9 cellular contexts compared by ENCODE assay signal in genomic region chr11:313304-313786, GRCh38. TPM values are rescaled to one million over a fixed set of nuclear protein-coding genes. Genes with fewer than 3 reads are reported as not detected.
A peak's percentile ranks its signal among the peaks of the same experiment; 100 is the strongest.
DNase-seq lines count a peak whose midpoint lies in the region; ATAC-seq and TF ChIP-seq lines count a peak whose summit lies in the region.
"Had no signal": no experiment of that assay in that cellular context is flagged by ENCODE, and none has a peak within 500 bp of the region (broad histone marks: within the 10 kb centered on the region; RNA-seq: fewer than 3 reads in every experiment).

No MANE protein-coding gene starts in this region.

- ATAC-seq in GM21529 (IDR thresholded peaks at IDR 0.05; ENCODE audit: unreplicated experiment) (peak; percentile 13), left cardiac atrium (no peak), GM21737 (IDR thresholded peaks at IDR 0.05; ENCODE audit: unreplicated experiment) (no peak), HG03378 (IDR thresholded peaks at IDR 0.05; ENCODE audit: unreplicated experiment) (no peak)

- TF ChIP-seq CTCF in VCaP (conservative IDR thresholded peaks at IDR 0.05) = no peak

- peak overlapping the region; percentile 37; the same call in 1 of the 2 replicates for H3K27ac ChIP-seq in VCaP

- intact Hi-C loops in left cardiac atrium (cut with DNase I) = no loop called here

- DNase-seq in left cardiac atrium (peak; percentile 36), NCI-H146 (lab: John Stamatoyannopoulos, UW) (no peak)
- peak; percentile 52 for DNase-seq in stimulated activated CD8-positive, alpha-beta memory T cell treated with anti-CD3 and anti-CD28 coated beads, Interleukin-4, amount 100 ng/mL, for 48 hours
- no peak for DNase-seq in activated CD8-positive, alpha-beta memory T cell treated with anti-CD3 and anti-CD28 coated beads, Interleukin-2, amount 50 U/mL, for 48 hours
- DNase-seq: activated CD4-positive, alpha-beta T cell treated with anti-CD3 and anti-CD28 coated beads, Interleukin-2, amount 50 U/mL, for 1 hour had no signal

RNA-seq across cellular contexts. Expression of gene IFITM1, which starts 0.5 kb away (rescaled TPM):
- total RNA-seq in left cardiac atrium = 100 to 1,000 TPM; 151 to 215 TPM

RNA-seq across cellular contexts. Expression of gene IFITM2, which starts 5.7 kb away (rescaled TPM):
- total RNA-seq in left cardiac atrium = 100 to 1,000 TPM; 420 to 494 TPM

RNA-seq across cellular contexts. Expression of gene IFITM3, which starts 7.3 kb away (rescaled TPM):
- 100 to 1,000 TPM; 669 to 779 TPM for total RNA-seq in left cardiac atrium

RNA-seq across cellular contexts. Expression of gene IFITM5, which starts 14.0 kb away (rescaled TPM):
- total RNA-seq in left cardiac atrium = not detected

RNA-seq across cellular contexts. Expression of gene PGGHG, which starts 24.4 kb away (rescaled TPM):
- 10 to 100 TPM; 10.8 to 15.8 TPM for total RNA-seq in left cardiac atrium

Comparison
In these comparisons a context has a peak if more than half of its experiments do, and no peak if none do; other contexts are left out.
1. DNase-seq: peak in left cardiac atrium (single experiment) and stimulated activated CD8-positive, alpha-beta memory T cell treated with anti-CD3 and anti-CD28 coated beads, Interleukin-4, amount 100 ng/mL, for 48 hours (single experiment); none in NCI-H146 (single experiment) and activated CD8-positive, alpha-beta memory T cell treated with anti-CD3 and anti-CD28 coated beads, Interleukin-2, amount 50 U/mL, for 48 hours (single experiment).